In the genomic region with DNA sequence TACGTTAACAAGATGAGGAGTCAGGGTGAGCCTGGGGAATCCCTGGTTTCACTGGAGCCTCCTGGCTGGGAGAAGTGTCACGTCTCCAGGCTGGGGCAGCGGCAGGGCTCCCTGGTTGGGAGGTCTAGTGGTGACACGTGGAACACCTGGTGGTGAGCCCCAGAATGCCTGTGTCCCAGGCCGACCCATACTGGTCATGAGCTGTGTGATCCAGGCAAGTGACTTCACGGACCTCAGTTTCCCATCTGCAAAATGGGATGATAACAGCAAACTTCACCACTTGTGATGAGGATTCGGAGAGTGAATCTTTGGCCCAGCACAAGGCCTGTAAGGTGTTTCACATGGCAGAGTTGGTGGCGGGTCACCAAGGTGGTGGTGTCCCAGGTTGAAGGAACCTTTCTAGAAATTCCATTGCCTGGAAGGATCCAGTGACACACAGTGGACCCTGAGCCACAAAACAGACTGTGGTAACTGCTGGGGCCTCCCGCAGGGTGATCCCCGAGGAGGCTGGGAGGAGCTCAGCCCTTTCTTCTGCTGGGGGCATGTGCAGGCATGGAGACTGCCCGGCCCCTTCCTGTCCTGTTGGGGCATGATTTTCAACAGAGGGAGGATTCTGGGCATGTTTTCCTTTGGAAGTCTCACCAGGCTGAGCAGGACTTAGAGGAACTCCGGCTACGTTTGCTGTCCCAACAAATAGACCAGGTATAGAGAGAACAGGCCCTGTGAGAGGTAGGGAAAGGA, we compare ENCODE assay signal across 15 cellular contexts.
A peak's percentile ranks its signal among the peaks of the same experiment; 100 is the strongest.
DNase-seq lines count a peak whose midpoint lies in the region; ATAC-seq and TF ChIP-seq lines count a peak whose summit lies in the region.
"Had no signal": no experiment of that assay in that cellular context is flagged by ENCODE, and none has a peak within 500 bp of the region (broad histone marks: within the 10 kb centered on the region; RNA-seq: fewer than 3 reads in every experiment).

No MANE protein-coding gene starts in this region.

- no peaks in the 10 kb centered on the region for H3K36me3 Mint-ChIP-seq in activated naive CD4-positive, alpha-beta T cell treated with anti-CD3 and anti-CD28 coated beads for 36 hours (ENCODE audit: low read depth)

- H3K9me3 ChIP-seq in adrenal gland (replicated peaks in 1 of 3) (peaks cover 0 to 10% (median 0%) of the 10 kb centered on the region in 3 donors), spleen (peaks cover 0 to 14% (median 13%) of the 10 kb centered on the region in 8 donors)

- H3K9me3 Mint-ChIP-seq in activated naive CD4-positive, alpha-beta T cell treated with anti-CD3 and anti-CD28 coated beads for 36 hours: peaks cover 11% of the 10 kb centered on the region

- H3K27me3 ChIP-seq in adrenal gland: no peaks in the 10 kb centered on the region
- H3K27me3 ChIP-seq in spleen (replicated peaks in 1 of 7): peaks cover 0 to 35% (median 6%) of the 10 kb centered on the region in 7 donors

- no peaks in the 10 kb centered on the region for H3K36me3 ChIP-seq in adrenal gland (replicated peaks in 1 of 2)
- no peaks in the 10 kb centered on the region for H3K36me3 ChIP-seq in spleen

- CTCF ChIA-PET in activated naive CD4-positive, alpha-beta T cell treated with anti-CD3 and anti-CD28 coated beads for 36 hours (lab: Charles Lee): interaction anchor here (0.7 to 1.1 kb wide), 3 partner anchors 279 to 512 kb away, joined by 3 to 5 read pairs (median 3); no protein-coding TSS in a partner anchor

- H3K27me3 Mint-ChIP-seq in activated naive CD4-positive, alpha-beta T cell treated with anti-CD3 and anti-CD28 coated beads for 36 hours (ENCODE audit: low read depth): no peaks in the 10 kb centered on the region

- H3K27ac Mint-ChIP-seq in activated naive CD4-positive, alpha-beta T cell treated with anti-CD3 and anti-CD28 coated beads for 36 hours: no peak overlapping the region
- H3K27ac Mint-ChIP-seq: activated CD8-positive, alpha-beta T cell treated with anti-CD3 and anti-CD28 coated beads, Interleukin-2, amount 10 ng/mL, durations not matched to agents 7 days and 5 days; CD8-positive, alpha-beta memory T cell; T-helper 17 cell had no signal

- WGBS in adrenal gland, 4 donors: 89 to 90% (median 89%) methylated on average over 12 to 13 of the region's 13 CpGs
- 85 to 88% (median 86%) methylated on average over 9 to 13 of the region's 13 CpGs for WGBS in spleen, 5 donors

- H3K27ac ChIP-seq in adrenal gland: peak overlapping the region in 3 of 5 donors; percentile 22 to 62 (median 54)
- H3K27ac ChIP-seq in spleen: peak overlapping the region in 6 of 8 donors; percentile 2 to 90 (median 35)
- H3K27ac ChIP-seq: KMS-11 had no signal

- no peak for TF ChIP-seq POLR2A in adrenal gland (IDR thresholded peaks at IDR 0.05)
- no peak for TF ChIP-seq POLR2A in spleen (IDR thresholded peaks at IDR 0.05)

- ATAC-seq in HG03378 (IDR thresholded peaks at IDR 0.05; ENCODE audit: unreplicated experiment): no peak
- ATAC-seq: activated CD8-positive, alpha-beta T cell treated with anti-CD3 and anti-CD28 coated beads, Interleukin-2, amount 10 ng/mL, durations not matched to agents 7 days and 5 days; activated naive CD4-positive, alpha-beta T cell treated with anti-CD3 and anti-CD28 coated beads, Interleukin-2, amount 50 U/mL, for 72 hours; T-helper 17 cell had no signal

- intact Hi-C loops in adrenal gland (cut with DNase I) (no loop called here), spleen (cut with DNase I; ENCODE audit: low total_unique reads) (no loop called here), posterior cingulate gyrus (cut with DNase I) (loop anchor here (10.0 kb wide), 1 partner anchor 153 kb away; no protein-coding TSS in a partner anchor)
- intact Hi-C loops in activated naive CD4-positive, alpha-beta T cell treated with anti-CD3 and anti-CD28 coated beads for 36 hours (cut with micrococcal nuclease): no loop called here

- TF ChIP-seq CTCF in adrenal gland (IDR thresholded peaks at IDR 0.05) (peak in 1 of 6 experiments; percentile 10), spleen (IDR thresholded peaks at IDR 0.05 in 8 of 11, conservative IDR thresholded peaks at IDR 0.05 in 3 of 11) (no peak)

- peak; percentile 9 for DNase-seq in ELF-1 (ENCODE audit: low read depth, low spot score)
- DNase-seq in adrenal gland: no peak
- DNase-seq in glomerular visceral epithelial cell (ENCODE audit: extremely low spot score): peak; percentile 22
- DNase-seq in spleen: no peak
- DNase-seq in activated naive CD4-positive, alpha-beta T cell treated with anti-CD3 and anti-CD28 coated beads for 36 hours: no peak
- DNase-seq in posterior cingulate gyrus: no peak
- DNase-seq in stimulated activated CD4-positive, alpha-beta T cell treated with anti-CD3 and anti-CD28 coated beads, Interleukin-2, amount 100 ng/mL, for 48 hours: no peak
- DNase-seq: activated CD8-positive, alpha-beta T cell treated with anti-CD3 and anti-CD28 coated beads, Interleukin-2, amount 10 ng/mL, durations not matched to agents 7 days and 5 days; CD8-positive, alpha-beta memory T cell; hippocampal formation; NCI-H2081; T-helper 17 cell had no signal

- H3K4me1 ChIP-seq in adrenal gland (replicated peaks in 1 of 2) (peaks cover 26 to 46% of the 10 kb centered on the region in 2 donors), spleen (peaks cover 26 to 61% (median 51%) of the 10 kb centered on the region in 6 donors)

- H3K4me3 ChIP-seq in adrenal gland (no peak overlapping the region), spleen (no peak overlapping the region)

- no peak overlapping the region for H3K4me3 Mint-ChIP-seq in activated naive CD4-positive, alpha-beta T cell treated with anti-CD3 and anti-CD28 coated beads for 36 hours
- H3K4me3 Mint-ChIP-seq: activated CD8-positive, alpha-beta T cell treated with anti-CD3 and anti-CD28 coated beads, Interleukin-2, amount 10 ng/mL, durations not matched to agents 7 days and 5 days; T-helper 17 cell had no signal

- peaks cover 42% of the 10 kb centered on the region for H3K4me1 Mint-ChIP-seq in activated naive CD4-positive, alpha-beta T cell treated with anti-CD3 and anti-CD28 coated beads for 36 hours (ENCODE audit: low read depth)

Comparison
In these comparisons a context has a peak if more than half of its experiments do, and no peak if none do; other contexts are left out.
1. DNase-seq: peak in ELF-1 (single experiment) and glomerular visceral epithelial cell (single experiment); none in adrenal gland (0 of 7), spleen (single experiment), activated naive CD4-positive, alpha-beta T cell treated with anti-CD3 and anti-CD28 coated beads for 36 hours (single experiment), posterior cingulate gyrus (0 of 10) and stimulated activated CD4-positive, alpha-beta T cell treated with anti-CD3 and anti-CD28 coated beads, Interleukin-2, amount 100 ng/mL, for 48 hours (0 of 2).